21 cellular contexts compared by ENCODE assay signal in genomic region chr11:79179087-79179486, GRCh38.
"Had no signal": no experiment of that assay in that cellular context is flagged by ENCODE, and none has a peak within 500 bp of the region (broad histone marks: within the 10 kb centered on the region; RNA-seq: fewer than 3 reads in every experiment).

No MANE protein-coding gene starts in this region.

- H3K4me1 ChIP-seq: psoas muscle, right lobe of liver, suprapubic skin, thyroid gland had no signal

- H3K9me3 ChIP-seq: gastrocnemius medialis, neutrophil, psoas muscle, right lobe of liver, suprapubic skin, thyroid gland had no signal

- H3K4me1 Mint-ChIP-seq: naive thymus-derived CD8-positive, alpha-beta T cell; stimulated activated effector memory CD8-positive, alpha-beta T cell treated with anti-CD3 and anti-CD28 coated beads, Interleukin-12 subunit alpha, Interleukin-12 subunit beta, amount 100 ng/mL, for 72 hours had no signal

- H3K4me3 Mint-ChIP-seq: naive thymus-derived CD8-positive, alpha-beta T cell; stimulated activated effector memory CD8-positive, alpha-beta T cell treated with anti-CD3 and anti-CD28 coated beads, Interleukin-12 subunit alpha, Interleukin-12 subunit beta, amount 100 ng/mL, for 72 hours; type B pancreatic cell had no signal

- H3K27ac Mint-ChIP-seq: naive thymus-derived CD8-positive, alpha-beta T cell; stimulated activated effector memory CD8-positive, alpha-beta T cell treated with anti-CD3 and anti-CD28 coated beads, Interleukin-12 subunit alpha, Interleukin-12 subunit beta, amount 100 ng/mL, for 72 hours; type B pancreatic cell had no signal

- H3K27me3 ChIP-seq: gastrocnemius medialis, heart right ventricle, neutrophil, right lobe of liver, suprapubic skin, thyroid gland had no signal

- H3K9me3 Mint-ChIP-seq: type B pancreatic cell had no signal

- H3K27ac ChIP-seq: coronary artery, gastrocnemius medialis, heart right ventricle, neutrophil, psoas muscle, right lobe of liver, suprapubic skin, thyroid gland had no signal

- H3K27me3 Mint-ChIP-seq: type B pancreatic cell had no signal

- FAIRE-seq: islet of Langerhans, urothelium cell line had no signal

- ATAC-seq: gastrocnemius medialis; heart right ventricle; naive thymus-derived CD8-positive, alpha-beta T cell; psoas muscle; right lobe of liver; stimulated activated effector memory CD8-positive, alpha-beta T cell treated with anti-CD3 and anti-CD28 coated beads, Interleukin-12 subunit alpha, Interleukin-12 subunit beta, amount 100 ng/mL, for 72 hours; stimulated activated naive CD8-positive, alpha-beta T cell treated with anti-CD3 and anti-CD28 coated beads, Interleukin-15, Interleukin-2, amounts not matched to agents 100 U/mL and 50 U/mL, for 24 hours had no signal

- H3K4me3 ChIP-seq: coronary artery, gastrocnemius medialis, heart right ventricle, psoas muscle, right lobe of liver, suprapubic skin, thyroid gland had no signal

- H3K36me3 Mint-ChIP-seq: naive thymus-derived CD8-positive, alpha-beta T cell; stimulated activated effector memory CD8-positive, alpha-beta T cell treated with anti-CD3 and anti-CD28 coated beads, Interleukin-12 subunit alpha, Interleukin-12 subunit beta, amount 100 ng/mL, for 72 hours had no signal

- H3K36me3 ChIP-seq: gastrocnemius medialis, heart right ventricle, neutrophil, right lobe of liver, suprapubic skin, thyroid gland had no signal

- DNase-seq: effector CD4-positive, alpha-beta T cell; gastrocnemius medialis; heart right ventricle; hypothalamus; kidney glomerular epithelial cell; mesendoderm; naive thymus-derived CD8-positive, alpha-beta T cell; psoas muscle; retina; right lobe of liver; stimulated activated CD4-positive, alpha-beta T cell treated with anti-CD3 and anti-CD28 coated beads, Interleukin-4, amount 100 ng/mL, for 1 hour; stimulated activated CD8-positive, alpha-beta memory T cell treated with anti-CD3 and anti-CD28 coated beads, Interleukin-4, amount 100 ng/mL, for 48 hours; stimulated activated naive CD8-positive, alpha-beta T cell treated with anti-CD3 and anti-CD28 coated beads, Interleukin-15, Interleukin-2, amounts not matched to agents 100 U/mL and 50 U/mL, for 24 hours; thyroid gland had no signal
